ENCODE assay signal across 1 cellular context in the genomic region with DNA sequence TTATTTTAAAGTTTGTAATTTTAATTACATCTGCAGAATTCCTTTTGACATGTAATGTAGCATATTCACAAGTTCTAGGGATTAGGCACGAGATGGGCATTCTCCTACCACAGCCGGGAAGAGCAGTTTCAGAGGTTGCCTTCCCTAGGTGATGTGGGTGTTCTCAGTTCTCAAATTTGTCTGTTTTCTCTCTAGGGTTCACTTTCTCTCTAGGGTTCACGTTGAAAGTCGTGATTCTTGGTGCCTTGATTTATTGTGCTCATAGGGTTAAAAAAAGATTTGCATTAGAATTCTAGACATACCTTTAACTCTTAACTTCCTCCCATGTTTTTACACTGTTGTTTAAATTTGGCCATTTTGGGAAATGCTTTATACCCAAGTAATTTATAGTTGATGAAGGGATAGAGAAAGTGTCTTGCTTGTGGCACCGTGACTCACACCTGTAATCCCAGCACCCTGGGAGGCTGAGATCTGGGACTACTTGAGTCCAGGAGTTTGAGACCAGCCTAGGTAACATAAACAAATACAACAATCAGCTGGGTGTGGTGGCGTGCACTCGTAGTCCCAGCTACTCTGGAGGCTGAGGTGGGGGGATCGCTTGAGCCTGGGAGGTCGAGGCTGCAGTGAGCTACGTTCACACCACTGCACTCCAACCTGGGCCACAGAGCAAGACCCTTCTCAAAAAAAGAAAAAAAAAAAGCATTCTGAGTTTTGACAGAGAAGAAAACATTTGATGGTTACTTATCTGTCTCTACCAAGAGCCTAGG.
TF ChIP-seq lines count a peak whose summit lies in the region.

No MANE protein-coding gene starts in this region.

TF ChIP-seq in A549, 52 proteins besides CTCF, POLR2A, EP300 and RAD21 (continued from another document):
- TF ChIP-seq RARB (CRISPR knock-in tag; IDR thresholded peaks at IDR 0.05) (no peak), HDAC2 (IDR thresholded peaks at IDR 0.05) (no peak), TFCP2L1 (CRISPR knock-in tag; IDR thresholded peaks at IDR 0.05) (no peak), ESRRA (IDR thresholded peaks at IDR 0.05; ENCODE audit: borderline replicate concordance, low read length) (no peak)
- TF ChIP-seq, protein P1, sequence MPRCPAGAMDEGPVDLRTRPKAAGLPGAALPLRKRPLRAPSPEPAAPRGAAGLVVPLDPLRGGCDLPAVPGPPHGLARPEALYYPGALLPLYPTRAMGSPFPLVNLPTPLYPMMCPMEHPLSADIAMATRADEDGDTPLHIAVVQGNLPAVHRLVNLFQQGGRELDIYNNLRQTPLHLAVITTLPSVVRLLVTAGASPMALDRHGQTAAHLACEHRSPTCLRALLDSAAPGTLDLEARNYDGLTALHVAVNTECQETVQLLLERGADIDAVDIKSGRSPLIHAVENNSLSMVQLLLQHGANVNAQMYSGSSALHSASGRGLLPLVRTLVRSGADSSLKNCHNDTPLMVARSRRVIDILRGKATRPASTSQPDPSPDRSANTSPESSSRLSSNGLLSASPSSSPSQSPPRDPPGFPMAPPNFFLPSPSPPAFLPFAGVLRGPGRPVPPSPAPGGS (IDR thresholded peaks at IDR 0.05): no peak
- TF ChIP-seq, protein P2, sequence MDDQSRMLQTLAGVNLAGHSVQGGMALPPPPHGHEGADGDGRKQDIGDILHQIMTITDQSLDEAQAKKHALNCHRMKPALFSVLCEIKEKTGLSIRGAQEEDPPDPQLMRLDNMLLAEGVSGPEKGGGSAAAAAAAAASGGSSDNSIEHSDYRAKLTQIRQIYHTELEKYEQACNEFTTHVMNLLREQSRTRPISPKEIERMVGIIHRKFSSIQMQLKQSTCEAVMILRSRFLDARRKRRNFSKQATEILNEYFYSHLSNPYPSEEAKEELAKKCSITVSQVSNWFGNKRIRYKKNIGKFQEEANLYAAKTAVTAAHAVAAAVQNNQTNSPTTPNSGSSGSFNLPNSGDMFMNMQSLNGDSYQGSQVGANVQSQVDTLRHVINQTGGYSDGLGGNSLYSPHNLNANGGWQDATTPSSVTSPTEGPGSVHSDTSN (IDR thresholded peaks at IDR 0.05): no peak
